35 cellular contexts compared by ENCODE assay signal in genomic region chr6:156498696-156499095, GRCh38.
DNase-seq lines count a peak whose midpoint lies in the region; ATAC-seq and TF ChIP-seq lines count a peak whose summit lies in the region.
"Had no signal": no experiment of that assay in that cellular context is flagged by ENCODE, and none has a peak within 500 bp of the region (broad histone marks: within the 10 kb centered on the region; RNA-seq: fewer than 3 reads in every experiment).

No MANE protein-coding gene starts in this region.

- no peaks in the 10 kb centered on the region for H3K27me3 Mint-ChIP-seq in activated CD4-positive, alpha-beta T cell treated with anti-CD3 and anti-CD28 coated beads, Interleukin-2, amount 10 ng/mL, durations not matched to agents 24 days and 14 days
- H3K27me3 Mint-ChIP-seq: CD4-positive, alpha-beta T cell had no signal

- H3K4me1 ChIP-seq in esophagus muscularis mucosa: no peaks in the 10 kb centered on the region
- no peaks in the 10 kb centered on the region for H3K4me1 ChIP-seq in tibial artery
- H3K4me1 ChIP-seq: A549; BE2C; BLaER1; BLaER1 treated with 17β-estradiol and CSF1 and Interleukin-3, amounts not matched to agents 10 nM and 100 nM; Caco-2 had no signal

- H3K36me3 ChIP-seq in esophagus muscularis mucosa (no peaks in the 10 kb centered on the region), tibial artery (no peaks in the 10 kb centered on the region)
- H3K36me3 ChIP-seq: BE2C; BLaER1; BLaER1 treated with 17β-estradiol and CSF1 and Interleukin-3, amounts not matched to agents 10 nM and 100 nM had no signal

- H3K9me3 ChIP-seq in esophagus muscularis mucosa (no peaks in the 10 kb centered on the region), tibial artery (no peaks in the 10 kb centered on the region)
- H3K9me3 ChIP-seq: A549, BE2C, Caco-2 had no signal

- WGBS in esophagus muscularis mucosa: 93% methylated on average over 2 of the region's 2 CpGs

- TF ChIP-seq EP300 in esophagus muscularis mucosa (IDR thresholded peaks at IDR 0.05): no peak

- H3K27ac ChIP-seq in esophagus muscularis mucosa (replicated peaks in 1 of 4) (no peak overlapping the region), tibial artery (no peak overlapping the region)
- H3K27ac ChIP-seq: 22Rv1; A549; BLaER1; BLaER1 treated with 17β-estradiol and CSF1 and Interleukin-3, amounts not matched to agents 10 nM and 100 nM; C4-2B had no signal

- H3K4me3 Mint-ChIP-seq in activated CD4-positive, alpha-beta T cell treated with anti-CD3 and anti-CD28 coated beads, Interleukin-2, amount 10 ng/mL, durations not matched to agents 24 days and 14 days: no peak overlapping the region
- H3K4me3 Mint-ChIP-seq: B cell; CD14-positive monocyte; CD4-positive, alpha-beta memory T cell; CD4-positive, alpha-beta T cell; CD4-positive, CD25-positive, alpha-beta regulatory T cell; CD8-positive, alpha-beta memory T cell; CD8-positive, alpha-beta T cell had no signal

- H3K36me3 Mint-ChIP-seq in activated CD4-positive, alpha-beta T cell treated with anti-CD3 and anti-CD28 coated beads, Interleukin-2, amount 10 ng/mL, durations not matched to agents 24 days and 14 days (ENCODE audit: low read depth): no peaks in the 10 kb centered on the region
- H3K36me3 Mint-ChIP-seq: CD14-positive monocyte; CD4-positive, alpha-beta memory T cell; CD4-positive, CD25-positive, alpha-beta regulatory T cell; CD8-positive, alpha-beta memory T cell; CD8-positive, alpha-beta T cell had no signal

- no peak for TF ChIP-seq POLR2A in esophagus muscularis mucosa (IDR thresholded peaks at IDR 0.05; ENCODE audit: low read depth)

- H3K9me3 Mint-ChIP-seq in activated CD4-positive, alpha-beta T cell treated with anti-CD3 and anti-CD28 coated beads, Interleukin-2, amount 10 ng/mL, durations not matched to agents 24 days and 14 days: peaks cover 14% of the 10 kb centered on the region
- H3K9me3 Mint-ChIP-seq: CD4-positive, alpha-beta T cell had no signal

- ATAC-seq in GM21447 (IDR thresholded peaks at IDR 0.05; ENCODE audit: unreplicated experiment): no peak
- ATAC-seq: A549; CD8-positive, alpha-beta T cell had no signal

- TF ChIP-seq CTCF in choroid plexus epithelial cell (conservative IDR thresholded peaks at IDR 0.05; ENCODE audit: low read depth, low read length) (no peak), esophagus muscularis mucosa (IDR thresholded peaks at IDR 0.05) (no peak), tibial artery (IDR thresholded peaks at IDR 0.05) (no peak)

- intact Hi-C loops in activated CD4-positive, alpha-beta T cell treated with anti-CD3 and anti-CD28 coated beads, Interleukin-2, amount 10 ng/mL, durations not matched to agents 24 days and 14 days (cut with micrococcal nuclease): no loop called here
- intact Hi-C loops in esophagus muscularis mucosa (cut with DNase I): no loop called here
- intact Hi-C loops in tibial artery (cut with DNase I; ENCODE audit: low total_unique reads): no loop called here

- H3K27ac Mint-ChIP-seq in activated CD4-positive, alpha-beta T cell treated with anti-CD3 and anti-CD28 coated beads, Interleukin-2, amount 10 ng/mL, durations not matched to agents 24 days and 14 days: no peak overlapping the region
- H3K27ac Mint-ChIP-seq: B cell; CD14-positive monocyte; CD4-positive, alpha-beta memory T cell; CD4-positive, alpha-beta T cell; CD4-positive, CD25-positive, alpha-beta regulatory T cell; CD8-positive, alpha-beta memory T cell; CD8-positive, alpha-beta T cell had no signal

- H3K4me3 ChIP-seq in choroid plexus epithelial cell (ENCODE audit: low read depth, low read length): no peak overlapping the region
- no peak overlapping the region for H3K4me3 ChIP-seq in esophagus muscularis mucosa
- no peak overlapping the region for H3K4me3 ChIP-seq in tibial artery
- H3K4me3 ChIP-seq: A549; BLaER1; BLaER1 treated with 17β-estradiol and CSF1 and Interleukin-3, amounts not matched to agents 10 nM and 100 nM had no signal

- H3K27me3 ChIP-seq in esophagus muscularis mucosa (no peaks in the 10 kb centered on the region), tibial artery (no peaks in the 10 kb centered on the region)
- H3K27me3 ChIP-seq: BE2C; BLaER1; BLaER1 treated with 17β-estradiol and CSF1 and Interleukin-3, amounts not matched to agents 10 nM and 100 nM had no signal

- H3K4me1 Mint-ChIP-seq in activated CD4-positive, alpha-beta T cell treated with anti-CD3 and anti-CD28 coated beads, Interleukin-2, amount 10 ng/mL, durations not matched to agents 24 days and 14 days: no peaks in the 10 kb centered on the region
- H3K4me1 Mint-ChIP-seq: B cell; CD14-positive monocyte; CD4-positive, alpha-beta memory T cell; CD4-positive, CD25-positive, alpha-beta regulatory T cell; CD8-positive, alpha-beta memory T cell had no signal

- peak; percentile 14 for DNase-seq in activated CD4-positive, alpha-beta T cell treated with anti-CD3 and anti-CD28 coated beads, Interleukin-2, amount 10 ng/mL, durations not matched to agents 24 days and 14 days
- no peak for DNase-seq in activated CD4-positive, alpha-beta T cell treated with anti-CD3 and anti-CD28 coated beads for 48 hours
- peak; percentile 1 for DNase-seq in choroid plexus epithelial cell (ENCODE audit: low read depth)
- peak; percentile 60 for DNase-seq in esophagus muscularis mucosa (ENCODE audit: extremely low spot score)
- DNase-seq in left kidney (ENCODE audit: low read depth, low spot score): peak; percentile 50
- no peak for DNase-seq in amniotic stem cell (lab: John Stamatoyannopoulos, UW)
- no peak for DNase-seq in tibial artery
- DNase-seq: 8988T; ACHN; AML-193; BE2C; C1 segment of cervical spinal cord; Caco-2; Calu3; CD4-positive, alpha-beta memory T cell; CD4-positive, alpha-beta T cell; CD4-positive, CD25-positive, alpha-beta regulatory T cell; CD8-positive, alpha-beta memory T cell; CD8-positive, alpha-beta T cell; COR-L47; DMS 273 treated with DMSO at 0.1 percent for 48 hours; DMS153; DMS53; DMS79; DMS79 treated with DMSO at 0.1 percent for 48 hours; DND-41; EL had no signal

Comparison
In these comparisons a context has a peak if more than half of its experiments do, and no peak if none do; other contexts are left out.
1. DNase-seq: peak in activated CD4-positive, alpha-beta T cell treated with anti-CD3 and anti-CD28 coated beads, Interleukin-2, amount 10 ng/mL, durations not matched to agents 24 days and 14 days (single experiment), choroid plexus epithelial cell (single experiment), esophagus muscularis mucosa (single experiment) and left kidney (single experiment); none in activated CD4-positive, alpha-beta T cell treated with anti-CD3 and anti-CD28 coated beads for 48 hours (single experiment), amniotic stem cell (single experiment) and tibial artery (0 of 2).